Comparison of ENCODE assay signal across 37 cellular contexts in the genomic region with DNA sequence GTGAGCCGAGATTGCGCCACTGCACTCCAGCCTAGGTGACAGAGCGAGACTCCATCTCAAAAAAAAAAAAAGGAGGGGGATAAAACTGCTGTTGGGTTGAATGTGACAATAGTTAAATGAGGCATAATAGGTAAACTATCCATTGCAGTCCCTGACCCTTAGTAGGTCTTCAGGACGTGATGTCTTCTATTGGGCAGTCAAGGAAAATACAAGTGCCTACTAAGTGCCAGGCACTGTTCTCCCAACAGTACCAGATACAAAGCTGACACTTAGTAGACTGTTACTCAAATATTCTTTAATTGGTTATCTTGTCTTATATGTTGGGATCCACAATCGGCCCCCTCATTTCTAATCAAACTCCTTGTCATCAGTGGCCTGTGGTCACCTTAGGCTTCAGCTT. TPM values are rescaled to one million over a fixed set of nuclear protein-coding genes. Genes with fewer than 3 reads are reported as not detected.
DNase-seq lines count a peak whose midpoint lies in the region; ATAC-seq, FAIRE-seq and TF ChIP-seq lines count a peak whose summit lies in the region.
"Had no signal": no experiment of that assay in that cellular context is flagged by ENCODE, and none has a peak within 500 bp of the region (broad histone marks: within the 10 kb centered on the region; RNA-seq: fewer than 3 reads in every experiment).

No MANE protein-coding gene starts in this region.

- DNase-seq in HepG2 (ENCODE audit: low spot score) = no peak
- DNase-seq in right lobe of liver = no peak
- peak; percentile 6 for DNase-seq in GM20000 (ENCODE audit: low spot score)
- DNase-seq in T-helper 17 cell = no peak
- DNase-seq in K562 (ENCODE audit: extremely low read depth in 1 of 4, low spot score in 3 of 4) = no peak
- DNase-seq in NCI-H1092 (lab: John Stamatoyannopoulos, UW) = no peak
- DNase-seq in tibial nerve (ENCODE audit: low spot score in 2 of 2) = no peak
- DNase-seq: 8988T; ACHN; AML-193; BE2C; C1 segment of cervical spinal cord; Calu3; CD4-positive, alpha-beta memory T cell; CD4-positive, alpha-beta T cell; CD4-positive, CD25-positive, alpha-beta regulatory T cell; CD8-positive, alpha-beta memory T cell; CD8-positive, alpha-beta T cell; COR-L47; DMS 273 treated with DMSO at 0.1 percent for 48 hours; DMS153; DMS53; DMS79; DMS79 treated with DMSO at 0.1 percent for 48 hours; DND-41; EL had no signal

- H3K27me3 ChIP-seq in HepG2 (ENCODE audit: control insufficient read depth in 1 of 2, insufficient read depth in 2 of 2, low read length in 2 of 2) (no peaks in the 10 kb centered on the region), right lobe of liver (no peaks in the 10 kb centered on the region), K562 (ENCODE audit: control insufficient read depth in 2 of 2, insufficient read depth in 2 of 2, low read length in 2 of 2) (peaks cover 0 to 23% of the 10 kb centered on the region in 2 experiments; a peak in 2 of 5 replicates), tibial nerve (no peaks in the 10 kb centered on the region)
- H3K27me3 ChIP-seq: BE2C; BLaER1; BLaER1 treated with 17β-estradiol and CSF1 and Interleukin-3, amounts not matched to agents 10 nM and 100 nM had no signal

- no peaks in the 10 kb centered on the region for H3K36me3 Mint-ChIP-seq in T-helper 17 cell (ENCODE audit: low read depth)
- H3K36me3 Mint-ChIP-seq: CD14-positive monocyte; CD4-positive, alpha-beta memory T cell; CD4-positive, CD25-positive, alpha-beta regulatory T cell; CD8-positive, alpha-beta memory T cell; CD8-positive, alpha-beta T cell had no signal

- H3K4me1 ChIP-seq in HepG2 (ENCODE audit: insufficient read depth, low read length) = peaks cover 40% of the 10 kb centered on the region
- H3K4me1 ChIP-seq in right lobe of liver = peaks cover 0 to 23% (median 2%) of the 10 kb centered on the region in 4 donors
- H3K4me1 ChIP-seq in K562 (replicated peaks in 1 of 2; ENCODE audit: control insufficient read depth in 2 of 2, insufficient read depth in 2 of 2, low read length in 2 of 2) = 0 out of 5 replicates have a peak, but pooled peaks cover 0 to 6% of the 10 kb centered on the region in 2 experiments
- no peaks in the 10 kb centered on the region for H3K4me1 ChIP-seq in tibial nerve
- H3K4me1 ChIP-seq: A549, Caco-2 had no signal

- TF ChIP-seq EP300 in HepG2 (IDR thresholded peaks at IDR 0.05; ENCODE audit: low read depth in 2 of 2, low read length in 2 of 2) = no peak
- no peak for TF ChIP-seq EP300 in HepG2 (CRISPR knock-in tag; IDR thresholded peaks at IDR 0.05; ENCODE audit: borderline replicate concordance)
- no peak for TF ChIP-seq EP300 in K562 (IDR thresholded peaks at IDR 0.05; ENCODE audit: low read length)
- no peak for TF ChIP-seq EP300 in tibial nerve (IDR thresholded peaks at IDR 0.05)

- H3K27me3 Mint-ChIP-seq in T-helper 17 cell = peaks cover 7% of the 10 kb centered on the region
- H3K27me3 Mint-ChIP-seq: B cell; CD4-positive, alpha-beta memory T cell; CD4-positive, alpha-beta T cell; CD4-positive, CD25-positive, alpha-beta regulatory T cell; CD8-positive, alpha-beta memory T cell had no signal

- no peaks in the 10 kb centered on the region for H3K79me2 ChIP-seq in HepG2 (ENCODE audit: insufficient read depth, low read length)
- no peaks in the 10 kb centered on the region for H3K79me2 ChIP-seq in K562 (ENCODE audit: control insufficient read depth, insufficient read depth, low read length)

- TF ChIP-seq RAD21 in HepG2 (CRISPR knock-in tag; IDR thresholded peaks at IDR 0.05) (no peak), K562 (CRISPR knock-in tag; conservative IDR thresholded peaks at IDR 0.05 in 1 of 2, IDR thresholded peaks at IDR 0.05 in 1 of 2) (no peak)

- FAIRE-seq in HepG2 (lab: Jason Lieb, UNC) = no peak
- no peak for FAIRE-seq in K562 (lab: Jason Lieb, UNC)
- FAIRE-seq: A204.1, A549, D721Med had no signal

- H3K36me3 ChIP-seq in HepG2 (replicated peaks in 1 of 2; ENCODE audit: control insufficient read depth in 1 of 2, insufficient read depth in 2 of 2, low read length in 2 of 2) = no peaks in the 10 kb centered on the region
- H3K36me3 ChIP-seq in right lobe of liver = no peaks in the 10 kb centered on the region
- no peaks in the 10 kb centered on the region for H3K36me3 ChIP-seq in K562 (ENCODE audit: control insufficient read depth, insufficient read depth, low read length)
- no peaks in the 10 kb centered on the region for H3K36me3 ChIP-seq in tibial nerve
- H3K36me3 ChIP-seq: BE2C; BLaER1; BLaER1 treated with 17β-estradiol and CSF1 and Interleukin-3, amounts not matched to agents 10 nM and 100 nM had no signal

- POLR2A ChIA-PET in HepG2 (lab: Yijun Ruan, JAX) (no interaction called here), K562 (lab: Yijun Ruan, JAX) (no interaction called here)

- H3K9me1 ChIP-seq in K562 (ENCODE audit: control insufficient read depth, insufficient read depth, low read length) = no peaks in the 10 kb centered on the region

- in situ Hi-C loops in HepG2 (cut with HindIII; ENCODE audit: extremely low pct_ligation_motif_present, low pct_unique_long_range_greater_than_20kb) = loop anchor here (25.0 kb wide), 1 partner anchor 91 kb away; the partner anchor contains the start of genes VTI1A and ZDHHC6
- in situ Hi-C loops in K562 (cut with MboI) = no loop called here

- no peak overlapping the region for H2AFZ ChIP-seq in HepG2 (ENCODE audit: low read length)
- H2AFZ ChIP-seq in K562 (ENCODE audit: low read depth, low read length) = no peak overlapping the region

- intact Hi-C loops in HepG2 (cut with micrococcal nuclease; ENCODE audit: unreplicated experiment) (no loop called here), right lobe of liver (cut with DNase I) (no loop called here), K562 (cut with micrococcal nuclease) (no loop called here)

- no peak overlapping the region for H3K4me3 Mint-ChIP-seq in T-helper 17 cell
- H3K4me3 Mint-ChIP-seq: B cell; CD14-positive monocyte; CD4-positive, alpha-beta memory T cell; CD4-positive, alpha-beta T cell; CD8-positive, alpha-beta memory T cell; CD8-positive, alpha-beta T cell had no signal

- H3K9me3 ChIP-seq in HepG2 (ENCODE audit: low read length) (no peaks in the 10 kb centered on the region), right lobe of liver (no peaks in the 10 kb centered on the region), T-helper 17 cell (ENCODE audit: control insufficient read depth, low read length, poor library complexity, severe bottlenecking) (no peaks in the 10 kb centered on the region), K562 (replicated peaks; ENCODE audit: control insufficient read depth, insufficient read depth, low read depth, low read length) (no peaks in the 10 kb centered on the region), tibial nerve (no peaks in the 10 kb centered on the region)
- H3K9me3 ChIP-seq: A549, BE2C, Caco-2 had no signal

- CTCF ChIA-PET in HepG2 (lab: Yijun Ruan, JAX; ENCODE audit: low intra/inter-chr PET ratio, low total read pairs) = no interaction called here
- CTCF ChIA-PET in K562 (lab: Yijun Ruan, JAX; ENCODE audit: low intra/inter-chr PET ratio) = no interaction called here

- TF ChIP-seq CTCF in HepG2 (CRISPR knock-in tag; IDR thresholded peaks at IDR 0.05) (no peak), right lobe of liver (IDR thresholded peaks at IDR 0.05) (no peak), GM20000 (IDR thresholded peaks at IDR 0.05; ENCODE audit: extremely low read depth, missing control alignments) (no peak), K562 (IDR thresholded peaks at IDR 0.05 in 2 of 3, conservative IDR thresholded peaks at IDR 0.05 in 1 of 3; ENCODE audit: insufficient read depth in 2 of 3, low read depth in 1 of 3, low read length in 3 of 3) (no peak), tibial nerve (IDR thresholded peaks at IDR 0.05) (no peak)

- H3K4me2 ChIP-seq in HepG2 (ENCODE audit: low read depth, low read length) (no peak overlapping the region), K562 (ENCODE audit: insufficient read depth, low read length) (no peak overlapping the region)
- H3K4me2 ChIP-seq: A549; BLaER1; BLaER1 treated with 17β-estradiol and CSF1 and Interleukin-3, amounts not matched to agents 10 nM and 100 nM had no signal

- H3K9ac ChIP-seq in HepG2 (ENCODE audit: insufficient read depth, low read depth, low read length) = no peak overlapping the region
- H3K9ac ChIP-seq in K562 (ENCODE audit: insufficient read depth in 1 of 2, low read depth in 2 of 2, low read length in 2 of 2) = no peak overlapping the region
- H3K9ac ChIP-seq: BLaER1; BLaER1 treated with 17β-estradiol and CSF1 and Interleukin-3, amounts not matched to agents 10 nM and 100 nM had no signal

- TF ChIP-seq POLR2A in HepG2 (IDR thresholded peaks at IDR 0.05; ENCODE audit: insufficient read depth in 1 of 2, low read depth in 2 of 2, low read length in 2 of 2) (no peak), right lobe of liver (IDR thresholded peaks at IDR 0.05) (no peak), K562 (conservative IDR thresholded peaks at IDR 0.05) (no peak), tibial nerve (IDR thresholded peaks at IDR 0.05) (no peak)

- H3K4me1 Mint-ChIP-seq in T-helper 17 cell = peaks cover 3% of the 10 kb centered on the region
- H3K4me1 Mint-ChIP-seq: B cell; CD4-positive, alpha-beta memory T cell; CD4-positive, CD25-positive, alpha-beta regulatory T cell had no signal

- BruUV-seq in HepG2 (replicated peaks; lab: Mats Ljungman, UMichigan) (no TSS peak), K562 (replicated peaks; lab: Mats Ljungman, UMichigan) (no TSS peak)

- no peak for ATAC-seq in HepG2
- no peak for ATAC-seq in right lobe of liver
- no peak for ATAC-seq in T-helper 17 cell
- no peak for ATAC-seq in K562
- ATAC-seq in HG03439 (IDR thresholded peaks at IDR 0.05; ENCODE audit: unreplicated experiment) = no peak
- ATAC-seq: A549; CD8-positive, alpha-beta T cell had no signal

- H3K27ac ChIP-seq in HepG2 (ENCODE audit: extremely low read length, insufficient read depth, low read length) (no peak overlapping the region), right lobe of liver (no peak overlapping the region), K562 (ENCODE audit: extremely low read depth, low read depth, low read length) (no peak overlapping the region), tibial nerve (no peak overlapping the region)
- H3K27ac ChIP-seq: 22Rv1; A549; BLaER1; BLaER1 treated with 17β-estradiol and CSF1 and Interleukin-3, amounts not matched to agents 10 nM and 100 nM; C4-2B had no signal

- peak overlapping the region; percentile 14 for H3K27ac Mint-ChIP-seq in T-helper 17 cell
- H3K27ac Mint-ChIP-seq: B cell; CD4-positive, alpha-beta T cell; CD4-positive, CD25-positive, alpha-beta regulatory T cell; CD8-positive, alpha-beta T cell had no signal

- H3K4me3 ChIP-seq in HepG2 (replicated peaks in 1 of 3; ENCODE audit: insufficient read depth in 1 of 3, low read depth in 2 of 3, low read length in 3 of 3) (no peak overlapping the region), right lobe of liver (no peak overlapping the region), K562 (no peak overlapping the region), tibial nerve (no peak overlapping the region)
- H3K4me3 ChIP-seq: A549; BLaER1; BLaER1 treated with 17β-estradiol and CSF1 and Interleukin-3, amounts not matched to agents 10 nM and 100 nM had no signal

- no peaks in the 10 kb centered on the region for H4K20me1 ChIP-seq in HepG2 (ENCODE audit: insufficient read depth, low read length)
- H4K20me1 ChIP-seq in K562 (replicated peaks; ENCODE audit: control insufficient read depth, insufficient read depth, low read length) = no peaks in the 10 kb centered on the region; the same call in 1 of the 2 replicates
- H4K20me1 ChIP-seq: BLaER1; BLaER1 treated with 17β-estradiol and CSF1 and Interleukin-3, amounts not matched to agents 10 nM and 100 nM had no signal

- 55% methylated on average over 5 of the region's 5 CpGs for WGBS in HepG2 (ENCODE audit: low lambda C conversion rate)
- 55% methylated on average over 2 of the region's 5 CpGs for WGBS in right lobe of liver (ENCODE audit: insufficient coverage, low coverage, low lambda C conversion rate, missing lambda C conversion rate)
- 0% methylated on average over 1 of the region's 5 CpGs for WGBS in K562 (ENCODE audit: insufficient coverage, low coverage, missing lambda C conversion rate)
- 89 to 91% methylated on average over 5 of the region's 5 CpGs for WGBS in tibial nerve, 2 donors

RNA-seq across cellular contexts. Expression of gene ACSL5, which starts 27.1 kb away (rescaled TPM):
- total RNA-seq in HepG2 (2016; rRNA removed; fragmentation: Illumina TruSeq; extraction: Trizol) = 32.7 and 56.4 TPM in 2 replicates
- 7.5 and 7.6 TPM in 2 replicates for total RNA-seq in HepG2 (2016; cell fraction: cytosol; rRNA removed; fragmentation: Illumina TruSeq; extraction: Trizol; ENCODE audit: low read depth)
- 31.4 and 60.5 TPM in 2 replicates for total RNA-seq in HepG2 (2016; cell fraction: insoluble cytoplasmic fraction; rRNA removed; fragmentation: Illumina TruSeq; extraction: Trizol)
- 11.4 and 13.4 TPM in 2 replicates for total RNA-seq in HepG2 (2016; cell fraction: membrane; rRNA removed; fragmentation: Illumina TruSeq; extraction: Trizol)
- total RNA-seq in HepG2 (2016; cell fraction: nucleus; rRNA removed; fragmentation: Illumina TruSeq; extraction: Trizol) = 67.4 and 69.7 TPM in 2 replicates
- polyA plus RNA-seq in HepG2 (2011; rRNA removed) = 72.1 and 82.5 TPM in 2 replicates
- polyA plus RNA-seq in HepG2 (2011; cell fraction: cytosol; rRNA removed) = 46.4 and 61.1 TPM in 2 replicates
- 118 and 139 TPM in 2 replicates for polyA plus RNA-seq in HepG2 (2011; cell fraction: nucleus; rRNA removed)
- polyA plus RNA-seq in HepG2 (2012) = 67.2 and 80.7 TPM in 2 replicates
- polyA plus RNA-seq in HepG2 (2016; cell fraction: cytosol; fragmentation: Illumina TruSeq; extraction: Trizol; ENCODE audit: low read depth) = 3.7 and 4.3 TPM in 2 replicates
- 26.4 and 27.5 TPM in 2 replicates for polyA plus RNA-seq in HepG2 (2016; cell fraction: insoluble cytoplasmic fraction; fragmentation: Illumina TruSeq; extraction: Trizol; ENCODE audit: low read depth)
- 6.5 TPM in 2 replicates for polyA plus RNA-seq in HepG2 (2016; cell fraction: membrane; fragmentation: Illumina TruSeq; extraction: Trizol; ENCODE audit: low read depth)
- polyA plus RNA-seq in HepG2 (2016; cell fraction: nucleus; fragmentation: Illumina TruSeq; extraction: Trizol; ENCODE audit: insufficient read depth, low read depth) = 88.2 and 99.1 TPM in 2 replicates
- 45.1 and 203 TPM in 2 replicates for polyA minus RNA-seq in HepG2 (2011; rRNA and poly(A)+ RNA removed; ENCODE audit: low replicate concordance)
- polyA minus RNA-seq in HepG2 (2011; cell fraction: cytosol; rRNA and poly(A)+ RNA removed) = 54.1 and 66.6 TPM in 2 replicates
- 68.9 and 74.5 TPM in 2 replicates for polyA minus RNA-seq in HepG2 (2011; cell fraction: nucleus; rRNA and poly(A)+ RNA removed)
- 10 to 100 TPM; 35.1 to 92.4 (median 73.8) TPM for total RNA-seq in right lobe of liver
- total RNA-seq in T-helper 17 cell = 10 to 100 TPM; 35.4 to 44.2 TPM
- total RNA-seq in K562 (2011; cell fraction: chromatin; rRNA removed; ENCODE audit: low replicate concordance) = 0.25 and 1.2 TPM in 2 replicates
- total RNA-seq in K562 (2011; cell fraction: nucleolus; rRNA removed) = 0.26 and 1.2 TPM in 2 replicates
- 0.81 and 0.92 TPM in 2 replicates for total RNA-seq in K562 (2011; cell fraction: nucleoplasm; rRNA removed)
- 0.45 and 0.54 TPM in 2 replicates for total RNA-seq in K562 (2014; rRNA removed)
- total RNA-seq in K562 (2014; rRNA removed; fragmentation: Illumina TruSeq; extraction: Trizol) = 0.45 and 0.65 TPM in 2 replicates
- total RNA-seq in K562 (2015; rRNA removed; fragmentation: Illumina TruSeq; extraction: Trizol) = 1.2 and 1.4 TPM in 2 replicates
- 0.47 and 0.51 TPM in 2 replicates for total RNA-seq in K562 (2021)
- polyA plus RNA-seq in K562 (2011; rRNA removed) = 0.82 and 1.4 TPM in 2 replicates
- polyA plus RNA-seq in K562 (2011; cell fraction: cytosol; rRNA removed) = 0.39 and 1.0 TPM in 2 replicates
- 1.4 and 2.2 TPM in 2 replicates for polyA plus RNA-seq in K562 (2011; cell fraction: nucleus; rRNA removed)
- polyA plus RNA-seq in K562 (2012) = 0.51 and 1.1 TPM in 2 replicates
- 0.78 and 0.83 TPM in 2 replicates for polyA plus RNA-seq in K562 (2014; fragmentation: Illumina TruSeq; extraction: Trizol)
- under 1 TPM; 0.53 to 0.55 TPM for polyA plus RNA-seq in K562 (2014; fragmentation: Nextera tagmentation; extraction: Ambion mirVana)
- polyA plus RNA-seq in K562 (2014; rRNA removed) = 0.19 and 0.51 TPM in 2 replicates
- 1.2 and 2.4 TPM in 2 replicates for polyA minus RNA-seq in K562 (2011; rRNA and poly(A)+ RNA removed)
- polyA minus RNA-seq in K562 (2011; cell fraction: cytosol; rRNA and poly(A)+ RNA removed) = 1.6 TPM in 1 of 2 replicates, not detected in the other
- 0.40 and 0.56 TPM in 2 replicates for polyA minus RNA-seq in K562 (2011; cell fraction: nucleus; rRNA and poly(A)+ RNA removed)
- 10 to 100 TPM; 12.2 to 22.7 (median 13.1) TPM for total RNA-seq in tibial nerve

Comparison
In these comparisons a context has a peak if more than half of its experiments do, and no peak if none do; other contexts are left out.
1. Of the 241 proteins assayed by ChIP-seq in both HepG2 and K562: peak only in HepG2: none; only in K562: none; in both: ZKSCAN1; in neither: 240.